In genomic region chr10:27981744-27982143, GRCh38 we compare ENCODE assay signal across 40 cellular contexts. TPM values are rescaled to one million over a fixed set of nuclear protein-coding genes. Genes with fewer than 3 reads are reported as not detected.
"Had no signal": no experiment of that assay in that cellular context is flagged by ENCODE, and none has a peak within 500 bp of the region (broad histone marks: within the 10 kb centered on the region; RNA-seq: fewer than 3 reads in every experiment).

No MANE protein-coding gene starts in this region.

- H3K27ac Mint-ChIP-seq: activated naive CD4-positive, alpha-beta T cell treated with anti-CD3 and anti-CD28 coated beads for 36 hours; activated naive CD4-positive, alpha-beta T cell treated with anti-CD3 and anti-CD28 coated beads, Interleukin-2, amount 10 ng/mL, durations not matched to agents 7 days and 5 days; activated naive CD4-positive, alpha-beta T cell treated with anti-CD3 and anti-CD28 coated beads, Interleukin-2, amount 50 U/mL, for 24 hours; activated naive CD4-positive, alpha-beta T cell treated with anti-CD3 and anti-CD28 coated beads, Interleukin-2, amount 50 U/mL, for 72 hours; activated naive CD8-positive, alpha-beta T cell; activated naive CD8-positive, alpha-beta T cell treated with anti-CD3 and anti-CD28 coated beads for 36 hours; activated naive CD8-positive, alpha-beta T cell treated with anti-CD3 and anti-CD28 coated beads, Interleukin-2, amount 10 ng/mL, durations not matched to agents 7 days and 5 days; activated naive CD8-positive, alpha-beta T cell treated with anti-CD3 and anti-CD28 coated beads, Interleukin-2, amount 50 U/mL, for 24 hours; activated T-cell treated with anti-CD3 and anti-CD28 coated beads, Interleukin-2, amount 50 U/mL, for 24 hours; activated T-cell treated with anti-CD3 and anti-CD28 coated beads, Interleukin-2, amount 50 U/mL, for 72 hours; activated T-helper 1 cell treated with anti-CD3 and anti-CD28 coated beads, Interleukin-12 subunit alpha, Interleukin-12 subunit beta, Interleukin-2, Interleukin-4 antibody, amounts not matched to agents 30 ng/mL and 10 ng/mL and 1 ng/mL, durations not matched to agents 14 hours and 24 hours and 36 hours; activated T-helper 17 cell treated with anti-CD3 and anti-CD28 coated beads, Interleukin-2, amount 50 U/mL, for 72 hours; activated T-helper 2 cell treated with anti-CD3 and anti-CD28 coated beads, Interferon-gamma antibody, Interleukin-2, Interleukin-4, amounts not matched to agents 10 μg/mL and 5 μg/mL and 100 μg/mL, durations not matched to agents 14 hours and 24 hours and 36 hours; brain had no signal

- FAIRE-seq: astrocyte, bronchial epithelial cell had no signal

- ATAC-seq: activated naive CD4-positive, alpha-beta T cell treated with anti-CD3 and anti-CD28 coated beads, Interleukin-2, amount 50 U/mL, for 72 hours; activated naive CD8-positive, alpha-beta T cell treated with anti-CD3 and anti-CD28 coated beads, Interleukin-2, amount 50 U/mL, for 24 hours; activated T-cell treated with anti-CD3 and anti-CD28 coated beads, Interleukin-2, amount 50 U/mL, for 4 hours; activated T-cell treated with anti-CD3 and anti-CD28 coated beads, Interleukin-2, amount 50 U/mL, for 72 hours; activated T-helper 17 cell treated with anti-CD3 and anti-CD28 coated beads, Interleukin-2, amount 50 U/mL, for 72 hours; body of pancreas had no signal

- DNase-seq: activated effector memory CD4-positive, alpha-beta T cell treated with anti-CD3 and anti-CD28 coated beads, Interleukin-2, amount 50 U/mL, for 16 hours; activated effector memory CD4-positive, alpha-beta T cell treated with Interleukin-2 at 50 U/mL for 16 hours; activated gamma-delta T cell; activated gamma-delta T cell treated with Interleukin-2 at 50 U/mL for 16 hours; activated naive CD4-positive, alpha-beta T cell; activated naive CD4-positive, alpha-beta T cell treated with anti-CD3 and anti-CD28 coated beads for 36 hours; activated naive CD4-positive, alpha-beta T cell treated with anti-CD3 and anti-CD28 coated beads, Interleukin-2, amount 10 ng/mL, durations not matched to agents 7 days and 5 days; activated naive CD4-positive, alpha-beta T cell treated with anti-CD3 and anti-CD28 coated beads, Interleukin-2, amount 50 U/mL, for 16 hours; activated naive CD4-positive, alpha-beta T cell treated with Interleukin-2 at 50 U/mL for 16 hours; activated naive CD8-positive, alpha-beta T cell treated with anti-CD3 and anti-CD28 coated beads for 36 hours; activated naive CD8-positive, alpha-beta T cell treated with anti-CD3 and anti-CD28 coated beads, Interleukin-2, amount 10 ng/mL, durations not matched to agents 7 days and 5 days; activated naive CD8-positive, alpha-beta T cell treated with anti-CD3 and anti-CD28 coated beads, Interleukin-2, amount 50 U/mL, for 24 hours; activated T-cell treated with anti-CD3 and anti-CD28 coated beads, Interleukin-2, amount 50 U/mL, for 1 hour; activated T-cell treated with anti-CD3 and anti-CD28 coated beads, Interleukin-2, amount 50 U/mL, for 24 hours; activated T-cell treated with anti-CD3 and anti-CD28 coated beads, Interleukin-2, amount 50 U/mL, for 4 hours; activated T-cell treated with anti-CD3 and anti-CD28 coated beads, Interleukin-2, amount 50 U/mL, for 48 hours; activated T-cell treated with anti-CD3 and anti-CD28 coated beads, Interleukin-2, amount 50 U/mL, for 72 hours; adrenal gland; amniotic stem cell; amygdala; anterior cingulate cortex; aorta; body of pancreas; brain microvascular endothelial cell; caudate nucleus; central memory CD4-positive, alpha-beta T cell; cerebellar nuclear complex had no signal

- H3K36me3 Mint-ChIP-seq: activated naive CD4-positive, alpha-beta T cell treated with anti-CD3 and anti-CD28 coated beads, Interleukin-2, amount 10 ng/mL, durations not matched to agents 7 days and 5 days; activated naive CD8-positive, alpha-beta T cell treated with anti-CD3 and anti-CD28 coated beads for 36 hours; activated naive CD8-positive, alpha-beta T cell treated with anti-CD3 and anti-CD28 coated beads, Interleukin-2, amount 10 ng/mL, durations not matched to agents 7 days and 5 days had no signal

- H3K36me3 ChIP-seq: adrenal gland, ascending aorta, brain microvascular endothelial cell, breast epithelium, cardiac muscle cell had no signal

- H3K9me3 Mint-ChIP-seq: activated naive CD4-positive, alpha-beta T cell treated with anti-CD3 and anti-CD28 coated beads for 36 hours; activated naive CD4-positive, alpha-beta T cell treated with anti-CD3 and anti-CD28 coated beads, Interleukin-2, amount 10 ng/mL, durations not matched to agents 7 days and 5 days; activated naive CD4-positive, alpha-beta T cell treated with anti-CD3 and anti-CD28 coated beads, Interleukin-2, amount 50 U/mL, for 72 hours; activated naive CD8-positive, alpha-beta T cell treated with anti-CD3 and anti-CD28 coated beads, Interleukin-2, amount 10 ng/mL, durations not matched to agents 7 days and 5 days; activated T-cell treated with anti-CD3 and anti-CD28 coated beads, Interleukin-2, amount 50 U/mL, for 24 hours; activated T-cell treated with anti-CD3 and anti-CD28 coated beads, Interleukin-2, amount 50 U/mL, for 4 hours; activated T-helper 1 cell treated with anti-CD3 and anti-CD28 coated beads, Interleukin-12 subunit alpha, Interleukin-12 subunit beta, Interleukin-2, Interleukin-4 antibody, amounts not matched to agents 30 ng/mL and 10 ng/mL and 1 ng/mL, durations not matched to agents 14 hours and 24 hours and 36 hours; activated T-helper 2 cell treated with anti-CD3 and anti-CD28 coated beads, Interferon-gamma antibody, Interleukin-2, Interleukin-4, amounts not matched to agents 10 μg/mL and 5 μg/mL and 100 μg/mL, durations not matched to agents 14 hours and 24 hours and 36 hours; central memory CD8-positive, alpha-beta T cell had no signal

- H3K4me3 ChIP-seq: adrenal gland, ascending aorta, body of pancreas, breast epithelium, cardiac muscle cell had no signal

- H3K4me1 Mint-ChIP-seq: activated naive CD4-positive, alpha-beta T cell treated with anti-CD3 and anti-CD28 coated beads, Interleukin-2, amount 10 ng/mL, durations not matched to agents 7 days and 5 days; activated naive CD4-positive, alpha-beta T cell treated with anti-CD3 and anti-CD28 coated beads, Interleukin-2, amount 50 U/mL, for 24 hours; activated naive CD8-positive, alpha-beta T cell treated with anti-CD3 and anti-CD28 coated beads for 36 hours; activated naive CD8-positive, alpha-beta T cell treated with anti-CD3 and anti-CD28 coated beads, Interleukin-2, amount 10 ng/mL, durations not matched to agents 7 days and 5 days; activated naive CD8-positive, alpha-beta T cell treated with anti-CD3 and anti-CD28 coated beads, Interleukin-2, amount 50 U/mL, for 24 hours; activated T-helper 17 cell treated with anti-CD3 and anti-CD28 coated beads, Interleukin-2, amount 50 U/mL, for 72 hours; central memory CD8-positive, alpha-beta T cell had no signal

- H3K4me1 ChIP-seq: adrenal gland, ascending aorta, body of pancreas, breast epithelium had no signal

- H3K9me3 ChIP-seq: adrenal gland, ascending aorta, breast epithelium had no signal

- H3K4me3 Mint-ChIP-seq: activated naive CD4-positive, alpha-beta T cell treated with anti-CD3 and anti-CD28 coated beads for 36 hours; activated naive CD4-positive, alpha-beta T cell treated with anti-CD3 and anti-CD28 coated beads, Interleukin-2, amount 10 ng/mL, durations not matched to agents 7 days and 5 days; activated naive CD4-positive, alpha-beta T cell treated with anti-CD3 and anti-CD28 coated beads, Interleukin-2, amount 50 U/mL, for 24 hours; activated naive CD8-positive, alpha-beta T cell; activated naive CD8-positive, alpha-beta T cell treated with anti-CD3 and anti-CD28 coated beads for 36 hours; activated naive CD8-positive, alpha-beta T cell treated with anti-CD3 and anti-CD28 coated beads, Interleukin-2, amount 10 ng/mL, durations not matched to agents 7 days and 5 days; activated naive CD8-positive, alpha-beta T cell treated with anti-CD3 and anti-CD28 coated beads, Interleukin-2, amount 50 U/mL, for 24 hours; activated T-cell treated with anti-CD3 and anti-CD28 coated beads, Interleukin-2, amount 50 U/mL, for 24 hours; activated T-cell treated with anti-CD3 and anti-CD28 coated beads, Interleukin-2, amount 50 U/mL, for 4 hours; activated T-cell treated with anti-CD3 and anti-CD28 coated beads, Interleukin-2, amount 50 U/mL, for 72 hours; activated T-helper 1 cell treated with anti-CD3 and anti-CD28 coated beads, Interleukin-12 subunit alpha, Interleukin-12 subunit beta, Interleukin-2, Interleukin-4 antibody, amounts not matched to agents 30 ng/mL and 10 ng/mL and 1 ng/mL, durations not matched to agents 14 hours and 24 hours and 36 hours; activated T-helper 17 cell treated with anti-CD3 and anti-CD28 coated beads, Interleukin-2, amount 50 U/mL, for 72 hours; brain; central memory CD8-positive, alpha-beta T cell had no signal

- H3K27me3 ChIP-seq: adrenal gland, ascending aorta, body of pancreas, brain microvascular endothelial cell, breast epithelium, cardiac muscle cell had no signal

- H3K27me3 Mint-ChIP-seq: activated naive CD8-positive, alpha-beta T cell treated with anti-CD3 and anti-CD28 coated beads for 36 hours had no signal

- H3K27ac ChIP-seq: adrenal gland, ascending aorta, body of pancreas, brain microvascular endothelial cell, breast epithelium, cardiac muscle cell had no signal

RNA-seq across cellular contexts. Expression of gene ODAD2, which starts 17.1 kb away (rescaled TPM):
- total RNA-seq: activated naive CD8-positive, alpha-beta T cell treated with anti-CD3 and anti-CD28 coated beads, Interleukin-2, amount 10 ng/mL, durations not matched to agents 7 days and 5 days; activated T-helper 1 cell treated with anti-CD3 and anti-CD28 coated beads, Interleukin-12 subunit alpha, Interleukin-12 subunit beta, Interleukin-2, Interleukin-4 antibody, amounts not matched to agents 30 ng/mL and 10 ng/mL and 1 ng/mL, durations not matched to agents 14 hours and 24 hours and 36 hours; activated T-helper 2 cell treated with anti-CD3 and anti-CD28 coated beads, Interferon-gamma antibody, Interleukin-2, Interleukin-4, amounts not matched to agents 10 μg/mL and 5 μg/mL and 100 μg/mL, durations not matched to agents 14 hours and 24 hours and 36 hours; ascending aorta; bronchial epithelial cell had no signal
